In the genomic region with DNA sequence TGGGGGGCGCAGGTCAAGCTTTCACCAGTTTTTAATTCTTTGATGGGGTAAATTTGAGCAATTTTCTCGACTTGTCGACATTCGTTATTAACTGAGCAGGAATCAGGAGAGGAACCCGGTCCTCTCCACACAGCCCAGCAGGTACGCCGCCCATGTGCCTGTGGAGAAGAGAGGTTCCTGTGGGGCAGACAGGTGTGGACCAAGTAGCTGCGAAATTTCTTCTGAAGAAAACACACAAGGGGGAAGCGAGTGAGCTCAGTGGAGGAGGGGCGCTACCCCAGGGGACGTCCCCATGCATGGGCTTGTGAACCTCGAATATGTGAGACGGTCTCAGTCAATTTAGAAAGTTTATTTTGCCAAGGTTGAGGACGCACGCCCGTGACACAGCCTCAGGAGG, we compare ENCODE assay signal across 9 cellular contexts. TPM values are rescaled to one million over a fixed set of nuclear protein-coding genes. Genes with fewer than 3 reads are reported as not detected.
DNase-seq lines count a peak whose midpoint lies in the region; ATAC-seq and TF ChIP-seq lines count a peak whose summit lies in the region.
"Not testable (repeated sequence)": the region's sequence is repeated elsewhere in the genome, so short reads cannot be mapped to it uniquely, and the experiment has no call there.
"Had no signal": no experiment of that assay in that cellular context is flagged by ENCODE, and none has a peak within 500 bp of the region (broad histone marks: within the 10 kb centered on the region; RNA-seq: fewer than 3 reads in every experiment).

No MANE protein-coding gene starts in this region.

- peak overlapping the region; percentile 20 for H3K4me3 ChIP-seq in HAP-1
- peak overlapping the region; percentile 70 for H3K4me3 ChIP-seq in left ventricle myocardium inferior
- peak overlapping the region; percentile 63 for H3K4me3 ChIP-seq in neural cell (ENCODE audit: low read length)
- peak overlapping the region; percentile 57 to 60 for H3K4me3 ChIP-seq in tibial artery

- peak overlapping the region; percentile 88 for H3K4me3 Mint-ChIP-seq in T-helper 2 cell treated with Interferon-gamma antibody and Interleukin-4, amounts not matched to agents 5 μg/mL and 100 μg/mL, for 36 hours
- H3K4me3 Mint-ChIP-seq in brain = peak overlapping the region; percentile 91 to 94 (median 92)

- not testable (repeated sequence) for TF ChIP-seq RAD21 in neural cell (conservative IDR thresholded peaks at IDR 0.05)

- not testable (repeated sequence) for H3K4me2 ChIP-seq in neural cell (ENCODE audit: low read length)

- H3K27me3 ChIP-seq in HAP-1 (ENCODE audit: low read depth); left ventricle myocardium inferior (ENCODE audit: low read depth); neural cell (ENCODE audit: insufficient read depth, low read depth, low read length); tibial artery: not testable (repeated sequence)

- H3K4me1 Mint-ChIP-seq in T-helper 2 cell treated with Interferon-gamma antibody and Interleukin-4, amounts not matched to agents 5 μg/mL and 100 μg/mL, for 36 hours (ENCODE audit: low read depth) = not testable (repeated sequence)
- peaks cover 17% of the 10 kb centered on the region for H3K4me1 Mint-ChIP-seq in brain

- in situ Hi-C loops in HAP-1 (cut with MboI; ENCODE audit: low sequenced_read_pairs) = not testable (repeated sequence)

- not testable (repeated sequence) for TF ChIP-seq EP300 in neural cell (conservative IDR thresholded peaks at IDR 0.05; ENCODE audit: poor library complexity, severe bottlenecking)

- ATAC-seq in GM18508 (IDR thresholded peaks at IDR 0.05; ENCODE audit: insufficient read depth, unreplicated experiment) = peak; percentile 14
- ATAC-seq in HG03460 (IDR thresholded peaks at IDR 0.05; ENCODE audit: unreplicated experiment) = peak; percentile 23

- not testable (repeated sequence) for H3K27me3 Mint-ChIP-seq in T-helper 2 cell treated with Interferon-gamma antibody and Interleukin-4, amounts not matched to agents 5 μg/mL and 100 μg/mL, for 36 hours (ENCODE audit: low read depth); brain

- intact Hi-C loops in left ventricle myocardium inferior (cut with micrococcal nuclease); tibial artery (cut with DNase I; ENCODE audit: low total_unique reads): not testable (repeated sequence)

- not testable (repeated sequence) for H3K36me3 Mint-ChIP-seq in T-helper 2 cell treated with Interferon-gamma antibody and Interleukin-4, amounts not matched to agents 5 μg/mL and 100 μg/mL, for 36 hours (ENCODE audit: low read depth); brain

- DNase-seq in HAP-1 (ENCODE audit: low spot score in 2 of 2); T-helper 2 cell treated with Interferon-gamma antibody and Interleukin-4, amounts not matched to agents 5 μg/mL and 100 μg/mL, for 36 hours (ENCODE audit: low spot score); left ventricle myocardium inferior; tibial artery: not testable (repeated sequence)

- not testable (repeated sequence) for H2AFZ ChIP-seq in neural cell (ENCODE audit: low read depth, low read length)

- H3K9ac ChIP-seq in neural cell (ENCODE audit: low read length) = not testable (repeated sequence)

- not testable (repeated sequence) for H3K9me2 ChIP-seq in neural cell (ENCODE audit: insufficient read depth, low read length)

- not testable (repeated sequence) for H3K9me3 ChIP-seq in HAP-1; left ventricle myocardium inferior (replicated peaks); neural cell (ENCODE audit: low read length); tibial artery

- not testable (repeated sequence) for H3K4me1 ChIP-seq in HAP-1, left ventricle myocardium inferior
- peaks cover 0 to 12% (median 4%) of the 10 kb centered on the region in 4 donors for H3K4me1 ChIP-seq in tibial artery

- H3F3A ChIP-seq in neural cell (ENCODE audit: insufficient read depth, low read length, poor library complexity, severe bottlenecking) = not testable (repeated sequence)

- H3K9me3 Mint-ChIP-seq in T-helper 2 cell treated with Interferon-gamma antibody and Interleukin-4, amounts not matched to agents 5 μg/mL and 100 μg/mL, for 36 hours; brain: not testable (repeated sequence)

- H3K27ac ChIP-seq in left ventricle myocardium inferior (replicated peaks) (peak overlapping the region; percentile 46), tibial artery (peak overlapping the region; percentile 52 to 61)
- not testable (repeated sequence) for H3K27ac ChIP-seq in neural cell (ENCODE audit: low read length)

- TF ChIP-seq CTCF in brain (conservative IDR thresholded peaks at IDR 0.05); left ventricle myocardium inferior (IDR thresholded peaks at IDR 0.05; ENCODE audit: borderline replicate concordance); neural cell (IDR thresholded peaks at IDR 0.05; ENCODE audit: poor library complexity, severe bottlenecking); tibial artery (IDR thresholded peaks at IDR 0.05): not testable (repeated sequence)

- peak overlapping the region; percentile 82 for H3K27ac Mint-ChIP-seq in T-helper 2 cell treated with Interferon-gamma antibody and Interleukin-4, amounts not matched to agents 5 μg/mL and 100 μg/mL, for 36 hours
- peak overlapping the region; percentile 58 to 86 (median 83) for H3K27ac Mint-ChIP-seq in brain

- H3K36me3 ChIP-seq in HAP-1 (replicated peaks); left ventricle myocardium inferior; neural cell (ENCODE audit: insufficient read depth, low read length); tibial artery: not testable (repeated sequence)

- H3K79me2 ChIP-seq in neural cell (replicated peaks; ENCODE audit: insufficient read depth, low read length) = not testable (repeated sequence)

- not testable (repeated sequence) for H4K20me1 ChIP-seq in neural cell (ENCODE audit: insufficient read depth)

RNA-seq across cellular contexts. Expression of a gene that starts 0.4 kb away (rescaled TPM):
- 19.7 TPM for polyA plus RNA-seq in brain (ENCODE audit: insufficient read depth, low read depth, low replicate concordance)
- total RNA-seq in left ventricle myocardium inferior = 8.7 TPM
- polyA plus RNA-seq in neural cell = 26.2 and 29.1 TPM in 2 replicates
- 19.9 and 20.7 TPM in 2 replicates for polyA minus RNA-seq in neural cell

RNA-seq across cellular contexts. Expression of a gene that starts 45.9 kb away (rescaled TPM):
- polyA plus RNA-seq in brain (ENCODE audit: insufficient read depth, low read depth, low replicate concordance) (3.0 TPM), neural cell (not detected in 2 replicates)
- total RNA-seq in left ventricle myocardium inferior = 0.30 TPM
- not detected in 2 replicates for polyA minus RNA-seq in neural cell
- total RNA-seq: G401 had no signal

Comparison
In these comparisons a context has a peak if more than half of its experiments do, and no peak if none do; other contexts are left out.
1. H3K4me3 ChIP-seq: peak in every context shown above with its lines; median percentile 70 in left ventricle myocardium inferior; 63 in neural cell; 58 in tibial artery; 20 in HAP-1.